ENCODE assay signal across 1 cellular context in genomic region chr1:169048043-169048442, GRCh38.
A peak's percentile ranks its signal among the peaks of the same experiment; 100 is the strongest.
TF ChIP-seq lines count a peak whose summit lies in the region.

No MANE protein-coding gene starts in this region.

TF ChIP-seq in HepG2, 621 proteins besides CTCF, POLR2A, EP300 and RAD21 (continued from another document):
- no peak for TF ChIP-seq ZBTB44 (CRISPR knock-in tag; IDR thresholded peaks at IDR 0.05)
- no peak for TF ChIP-seq ZBTB1 (CRISPR knock-in tag; IDR thresholded peaks at IDR 0.05; ENCODE audit: borderline replicate concordance)
- no peak for TF ChIP-seq ZEB1 (IDR thresholded peaks at IDR 0.05; ENCODE audit: insufficient replicate concordance, low read depth)
- 0 out of 2 replicates have a peak, but pooled peaks have one; percentile 13 for TF ChIP-seq SALL1 (CRISPR knock-in tag; IDR thresholded peaks at IDR 0.05)
- TF ChIP-seq ZBTB21 (CRISPR knock-in tag; IDR thresholded peaks at IDR 0.05): no peak
- peak; percentile 35; the same call in 1 of the 2 replicates for TF ChIP-seq HNF4A (CRISPR knock-in tag; IDR thresholded peaks at IDR 0.05)
- no peak for TF ChIP-seq TEF (CRISPR knock-in tag; IDR thresholded peaks at IDR 0.05)
- no peak for TF ChIP-seq GZF1 (CRISPR knock-in tag; IDR thresholded peaks at IDR 0.05)
- 0 out of 4 replicates have a peak, but pooled peaks of 1 of the 2 experiments have one; percentile 20 for TF ChIP-seq NR2F1 (CRISPR knock-in tag; IDR thresholded peaks at IDR 0.05)
- TF ChIP-seq HNF1B (CRISPR knock-in tag; IDR thresholded peaks at IDR 0.05): 0 out of 2 replicates have a peak, but pooled peaks have one; percentile 21
- TF ChIP-seq ZNF12 (CRISPR knock-in tag; IDR thresholded peaks at IDR 0.05): no peak
- TF ChIP-seq TRAFD1 (CRISPR knock-in tag; IDR thresholded peaks at IDR 0.05; ENCODE audit: borderline replicate concordance): no peak
- TF ChIP-seq ZNF343 (CRISPR knock-in tag; IDR thresholded peaks at IDR 0.05): no peak
- TF ChIP-seq ZNF768 (CRISPR knock-in tag; IDR thresholded peaks at IDR 0.05): no peak
- no peak for TF ChIP-seq GPBP1L1 (CRISPR knock-in tag; IDR thresholded peaks at IDR 0.05)
- TF ChIP-seq ARID4A (CRISPR knock-in tag; IDR thresholded peaks at IDR 0.05; ENCODE audit: borderline replicate concordance): no peak
- no peak for TF ChIP-seq ZNF781 (CRISPR knock-in tag; IDR thresholded peaks at IDR 0.05; ENCODE audit: borderline replicate concordance, not compliant biosample characterization)
- no peak for TF ChIP-seq EHMT2 (IDR thresholded peaks at IDR 0.05; ENCODE audit: borderline replicate concordance, low read depth, low read length)
- no peak for TF ChIP-seq SKI (IDR thresholded peaks at IDR 0.05; ENCODE audit: partially characterized antibody)
